Comparison of ENCODE assay signal across 25 cellular contexts in the genomic region with DNA sequence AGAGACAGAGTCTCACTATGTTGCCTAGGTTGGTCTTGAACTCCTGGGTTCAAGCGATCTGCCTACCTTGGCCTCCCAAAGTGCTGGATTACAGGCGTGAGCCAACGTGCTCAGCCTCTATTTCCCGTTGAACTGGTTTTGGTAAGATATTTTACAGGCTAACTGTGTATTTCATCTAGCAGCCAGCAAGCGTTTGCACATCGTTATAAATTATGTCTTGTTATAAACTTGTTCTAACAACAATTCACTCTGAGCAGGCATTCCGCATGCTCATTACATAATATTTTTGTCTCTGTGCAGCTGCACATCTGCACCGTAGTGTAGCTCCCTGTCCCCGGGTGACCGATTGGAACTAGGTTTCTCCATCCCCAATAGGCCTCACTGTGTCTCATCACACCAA. TPM values are rescaled to one million over a fixed set of nuclear protein-coding genes. Genes with fewer than 3 reads are reported as not detected.
"Had no signal": no experiment of that assay in that cellular context is flagged by ENCODE, and none has a peak within 500 bp of the region (broad histone marks: within the 10 kb centered on the region; RNA-seq: fewer than 3 reads in every experiment).

No MANE protein-coding gene starts in this region.

- H3K9me3 ChIP-seq: esophagus squamous epithelium, gastrocnemius medialis, pancreas, psoas muscle, right atrium auricular region, testis had no signal

- DNase-seq: activated CD4-positive, alpha-beta memory T cell treated with anti-CD3 and anti-CD28 coated beads for 36 hours; activated CD4-positive, alpha-beta T cell treated with anti-CD3 and anti-CD28 coated beads, Interleukin-2, amount 10 ng/mL, durations not matched to agents 24 days and 14 days; activated CD4-positive, CD25-positive, alpha-beta regulatory T cell treated with anti-CD3 and anti-CD28 coated beads, Interleukin-2, amount 50 U/mL, for 72 hours; activated CD8-positive, alpha-beta memory T cell treated with anti-CD3 and anti-CD28 coated beads, Interleukin-2, amount 50 U/mL, for 48 hours; activated gamma-delta T cell treated with Interleukin-2 at 50 U/mL for 16 hours; activated naive CD4-positive, alpha-beta T cell treated with anti-CD3 and anti-CD28 coated beads, Interleukin-2, amount 50 U/mL, for 16 hours; activated T-cell treated with anti-CD3 and anti-CD28 coated beads, Interleukin-2, amount 50 U/mL, for 24 hours; central memory CD4-positive, alpha-beta T cell; esophagus squamous epithelium; gastrocnemius medialis; glutamatergic neuron; islet precursor cell; mammary epithelial cell; naive thymus-derived CD8-positive, alpha-beta T cell; nucleus accumbens; pancreas; psoas muscle; stimulated activated CD4-positive, alpha-beta T cell treated with anti-CD3 and anti-CD28 coated beads, Interleukin-2, amount 100 ng/mL, for 48 hours; stimulated activated naive CD8-positive, alpha-beta T cell treated with anti-CD3 and anti-CD28 coated beads, Interleukin-15, Interleukin-2, amounts not matched to agents 100 U/mL and 50 U/mL, for 24 hours; T-helper 17 cell; T1000; testis had no signal

- H3K36me3 ChIP-seq: esophagus squamous epithelium, gastrocnemius medialis, pancreas, right atrium auricular region had no signal

- H3K27me3 ChIP-seq: esophagus squamous epithelium, gastrocnemius medialis, hepatocyte, pancreas, right atrium auricular region, testis had no signal

- H3K27ac ChIP-seq: esophagus squamous epithelium, gastrocnemius medialis, hepatocyte, pancreas, psoas muscle, right atrium auricular region, testis had no signal

- H3K4me3 ChIP-seq: esophagus squamous epithelium, gastrocnemius medialis, hepatocyte, pancreas, psoas muscle, right atrium auricular region, testis had no signal

- ATAC-seq: gastrocnemius medialis; naive thymus-derived CD8-positive, alpha-beta T cell; pancreas; psoas muscle; stimulated activated naive CD8-positive, alpha-beta T cell treated with anti-CD3 and anti-CD28 coated beads, Interleukin-15, Interleukin-2, amounts not matched to agents 100 U/mL and 50 U/mL, for 24 hours; T-helper 17 cell had no signal

- H3K4me1 ChIP-seq: gastrocnemius medialis, pancreas, psoas muscle, right atrium auricular region, testis had no signal

RNA-seq across cellular contexts. Expression of gene TST, which starts 47.9 kb away (rescaled TPM):
- total RNA-seq: naive thymus-derived CD8-positive, alpha-beta T cell had no signal

RNA-seq across cellular contexts. Expression of gene CSF2RB, which starts 57.9 kb away (rescaled TPM):
- total RNA-seq: mammary epithelial cell, neural crest cell had no signal
